In the genomic region with DNA sequence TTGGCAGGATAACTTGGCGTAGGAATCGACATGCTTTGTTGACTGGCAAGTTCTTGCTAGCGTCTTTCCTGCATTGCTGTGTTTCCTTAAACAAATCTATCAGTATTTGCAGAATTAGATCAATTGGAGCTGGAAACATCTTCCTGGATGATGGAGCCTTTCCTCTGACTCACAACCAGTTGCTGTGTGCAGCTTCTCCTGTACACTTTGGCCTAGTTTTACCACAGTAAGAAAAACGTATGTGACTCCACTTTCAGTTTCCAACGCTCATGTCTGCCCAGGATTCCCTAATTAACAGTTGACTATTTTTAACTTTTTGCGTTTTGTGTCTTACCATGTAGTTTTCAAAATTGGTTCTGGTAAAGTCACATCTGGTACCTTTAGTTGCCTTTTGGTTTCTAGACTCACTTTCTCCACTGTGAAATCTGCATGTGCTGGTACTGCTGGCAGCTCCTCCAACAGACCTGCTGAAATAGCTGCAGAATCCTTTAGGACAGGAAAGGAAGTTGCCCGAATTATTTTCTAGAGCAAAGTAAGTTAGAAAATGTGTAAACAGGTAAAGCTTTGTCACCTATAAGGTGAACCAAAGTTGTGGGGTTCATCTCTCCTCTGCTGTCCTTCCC, we compare ENCODE assay signal across 21 cellular contexts.
DNase-seq lines count a peak whose midpoint lies in the region; ATAC-seq, FAIRE-seq and TF ChIP-seq lines count a peak whose summit lies in the region.
"Had no signal": no experiment of that assay in that cellular context is flagged by ENCODE, and none has a peak within 500 bp of the region (broad histone marks: within the 10 kb centered on the region; RNA-seq: fewer than 3 reads in every experiment).

No MANE protein-coding gene starts in this region.

- FAIRE-seq in GM12892 (lab: Jason Lieb, UNC) = no peak
- FAIRE-seq: H54 had no signal

- no peaks in the 10 kb centered on the region for H3K36me3 ChIP-seq in ACC112 (ENCODE audit: insufficient read depth, low read length)

- H3K4me1 ChIP-seq in ACC112 (ENCODE audit: control insufficient read depth, insufficient read depth, low read length, unreplicated experiment) = peaks cover 3% of the 10 kb centered on the region

- peak overlapping the region; percentile 30; the same call in 1 of the 2 replicates for H3K4me3 ChIP-seq in ACC112 (ENCODE audit: low read depth, low read length)
- peak overlapping the region; percentile 35 for H3K4me3 ChIP-seq in WI38 (ENCODE audit: low read depth, low read length)

- H3K4me1 Mint-ChIP-seq in HFFc6 (ENCODE audit: low read depth) = peaks cover 12% of the 10 kb centered on the region
- H3K4me1 Mint-ChIP-seq: activated naive CD8-positive, alpha-beta T cell treated with anti-CD3 and anti-CD28 coated beads, Interleukin-2, amount 50 U/mL, for 24 hours; CD14-positive monocyte; nephron progenitor cell had no signal

- TF ChIP-seq CTCF in HFFc6 (IDR thresholded peaks at IDR 0.05) = no peak
- TF ChIP-seq CTCF in WI38 (IDR thresholded peaks at IDR 0.05; ENCODE audit: low read depth, low read length) = no peak

- H3K9me3 Mint-ChIP-seq in HFFc6 = no peaks in the 10 kb centered on the region
- H3K9me3 Mint-ChIP-seq: nephron progenitor cell had no signal

- H3K27me3 ChIP-seq in ACC112 (ENCODE audit: insufficient read depth, low read length) = no peaks in the 10 kb centered on the region

- no peak for ATAC-seq in HG02610 (IDR thresholded peaks at IDR 0.05; ENCODE audit: unreplicated experiment)
- ATAC-seq: activated CD4-positive, CD25-positive, alpha-beta regulatory T cell treated with anti-CD3 and anti-CD28 coated beads, Interleukin-2, amount 50 U/mL, for 24 hours; activated naive CD8-positive, alpha-beta T cell treated with anti-CD3 and anti-CD28 coated beads, Interleukin-2, amount 50 U/mL, for 24 hours; left cardiac atrium had no signal

- no peaks in the 10 kb centered on the region for H3K79me2 ChIP-seq in ACC112 (ENCODE audit: control insufficient read depth, insufficient read depth, low read length, unreplicated experiment)

- DNase-seq in HFFc6 (peak; percentile 32), inferior parietal cortex (ENCODE audit: extremely low spot score) (peak; percentile 22), NCI-H345 treated with DMSO at 0.1 percent for 48 hours (lab: John Stamatoyannopoulos, UW; ENCODE audit: unreplicated experiment) (no peak), GM12892 (ENCODE audit: insufficient read length) (no peak), putamen (ENCODE audit: low spot score) (no peak)
- DNase-seq: 8988T; activated naive CD8-positive, alpha-beta T cell treated with anti-CD3 and anti-CD28 coated beads, Interleukin-2, amount 50 U/mL, for 24 hours; foreskin melanocyte; left cardiac atrium; NCI-H1105; NCI-H2081 treated with DMSO at 0.1 percent for 48 hours; NCI-H524; nephron progenitor cell; stimulated activated CD8-positive, alpha-beta memory T cell treated with anti-CD3 and anti-CD28 coated beads, Interleukin-4, amount 100 ng/mL, for 48 hours had no signal

- no peak overlapping the region for H3K27ac ChIP-seq in ACC112 (ENCODE audit: low read depth, low read length)

- H3K27me3 Mint-ChIP-seq in HFFc6 (ENCODE audit: insufficient read depth) = no peaks in the 10 kb centered on the region
- H3K27me3 Mint-ChIP-seq: activated naive CD8-positive, alpha-beta T cell treated with anti-CD3 and anti-CD28 coated beads, Interleukin-2, amount 50 U/mL, for 24 hours; progenitor cell of endocrine pancreas had no signal

- H3K4me3 Mint-ChIP-seq in HFFc6 = peak overlapping the region; percentile 55
- H3K4me3 Mint-ChIP-seq: activated naive CD8-positive, alpha-beta T cell treated with anti-CD3 and anti-CD28 coated beads, Interleukin-2, amount 50 U/mL, for 24 hours; CD14-positive monocyte; nephron progenitor cell had no signal

- H2AFZ ChIP-seq in ACC112 (ENCODE audit: low read length, unreplicated experiment) = peak overlapping the region; percentile 37

- H3K27ac Mint-ChIP-seq in HFFc6 = peak overlapping the region; percentile 47
- H3K27ac Mint-ChIP-seq: activated naive CD8-positive, alpha-beta T cell treated with anti-CD3 and anti-CD28 coated beads, Interleukin-2, amount 50 U/mL, for 24 hours; CD14-positive monocyte; nephron progenitor cell; progenitor cell of endocrine pancreas had no signal

- TF ChIP-seq POLR2A in GM12892 (IDR thresholded peaks at IDR 0.05; ENCODE audit: low read depth, low read length) = no peak

- H3K36me3 Mint-ChIP-seq in HFFc6 (ENCODE audit: low read depth) = no peaks in the 10 kb centered on the region
- H3K36me3 Mint-ChIP-seq: CD14-positive monocyte had no signal

Comparison
In these comparisons a context has a peak if more than half of its experiments do, and no peak if none do; other contexts are left out.
1. DNase-seq: peak in HFFc6 (single experiment) and inferior parietal cortex (single experiment); none in NCI-H345 treated with DMSO at 0.1 percent for 48 hours (single experiment), GM12892 (single experiment) and putamen (single experiment).